1 cellular context compared by ENCODE assay signal in genomic region chr9:101533334-101534187, GRCh38.
TF ChIP-seq lines count a peak whose summit lies in the region.

A gene with protein sequence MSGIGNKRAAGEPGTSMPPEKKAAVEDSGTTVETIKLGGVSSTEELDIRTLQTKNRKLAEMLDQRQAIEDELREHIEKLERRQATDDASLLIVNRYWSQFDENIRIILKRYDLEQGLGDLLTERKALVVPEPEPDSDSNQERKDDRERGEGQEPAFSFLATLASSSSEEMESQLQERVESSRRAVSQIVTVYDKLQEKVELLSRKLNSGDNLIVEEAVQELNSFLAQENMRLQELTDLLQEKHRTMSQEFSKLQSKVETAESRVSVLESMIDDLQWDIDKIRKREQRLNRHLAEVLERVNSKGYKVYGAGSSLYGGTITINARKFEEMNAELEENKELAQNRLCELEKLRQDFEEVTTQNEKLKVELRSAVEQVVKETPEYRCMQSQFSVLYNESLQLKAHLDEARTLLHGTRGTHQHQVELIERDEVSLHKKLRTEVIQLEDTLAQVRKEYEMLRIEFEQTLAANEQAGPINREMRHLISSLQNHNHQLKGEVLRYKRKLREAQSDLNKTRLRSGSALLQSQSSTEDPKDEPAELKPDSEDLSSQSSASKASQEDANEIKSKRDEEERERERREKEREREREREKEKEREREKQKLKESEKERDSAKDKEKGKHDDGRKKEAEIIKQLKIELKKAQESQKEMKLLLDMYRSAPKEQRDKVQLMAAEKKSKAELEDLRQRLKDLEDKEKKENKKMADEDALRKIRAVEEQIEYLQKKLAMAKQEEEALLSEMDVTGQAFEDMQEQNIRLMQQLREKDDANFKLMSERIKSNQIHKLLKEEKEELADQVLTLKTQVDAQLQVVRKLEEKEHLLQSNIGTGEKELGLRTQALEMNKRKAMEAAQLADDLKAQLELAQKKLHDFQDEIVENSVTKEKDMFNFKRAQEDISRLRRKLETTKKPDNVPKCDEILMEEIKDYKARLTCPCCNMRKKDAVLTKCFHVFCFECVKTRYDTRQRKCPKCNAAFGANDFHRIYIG (plus strand): TSS chr9:101533853. CDS start chr9:101535424, 1,571 bp downstream.

TF ChIP-seq in HepG2, 621 proteins besides CTCF, POLR2A, EP300 and RAD21 (continued from another document):
- TF ChIP-seq ZBTB44 (CRISPR knock-in tag; IDR thresholded peaks at IDR 0.05) (no peak), EHMT2 (IDR thresholded peaks at IDR 0.05; ENCODE audit: borderline replicate concordance, low read depth, low read length) (peak; percentile 88; the same call in 1 of the 2 replicates), FOXA1 (IDR thresholded peaks at IDR 0.05) (no peak), FOXA1 (CRISPR knock-in tag; IDR thresholded peaks at IDR 0.05) (no peak; the same call in 1 of the 2 replicates), ESRRA (CRISPR knock-in tag; IDR thresholded peaks at IDR 0.05; ENCODE audit: low read depth) (no peak; the same call in none of the 2 replicates), HMG20A (CRISPR knock-in tag; IDR thresholded peaks at IDR 0.05; ENCODE audit: borderline replicate concordance) (peak; percentile 4; the same call in 1 of the 2 replicates), POLR2G (IDR thresholded peaks at IDR 0.05; ENCODE audit: low read depth, low read length) (peak; percentile 80), HIVEP1 (CRISPR knock-in tag; IDR thresholded peaks at IDR 0.05) (no peak), MAFF (IDR thresholded peaks at IDR 0.05; ENCODE audit: low read depth, low read length) (no peak), HMGA1 (CRISPR knock-in tag; conservative IDR thresholded peaks at IDR 0.05) (no peak), ZBTB7A (CRISPR knock-in tag; IDR thresholded peaks at IDR 0.05) (no peak), ZNF510 (CRISPR knock-in tag; IDR thresholded peaks at IDR 0.05; ENCODE audit: low read depth) (no peak), POGZ (CRISPR knock-in tag; IDR thresholded peaks at IDR 0.05) (peak; percentile 86), ZNF160 (CRISPR knock-in tag; IDR thresholded peaks at IDR 0.05) (0 out of 2 replicates have a peak, but pooled peaks have one; percentile 40), ZNF556 (CRISPR knock-in tag; IDR thresholded peaks at IDR 0.05; ENCODE audit: borderline replicate concordance) (peak; percentile 61; the same call in 1 of the 2 replicates), HNF4A (CRISPR knock-in tag; IDR thresholded peaks at IDR 0.05) (0 out of 2 replicates have a peak, but pooled peaks have one; percentile 21), HOXA7 (CRISPR knock-in tag; IDR thresholded peaks at IDR 0.05) (no peak), ZFY (CRISPR knock-in tag; IDR thresholded peaks at IDR 0.05) (peak; percentile 93), ZNF264 (CRISPR knock-in tag; IDR thresholded peaks at IDR 0.05) (no peak), ZNF777 (CRISPR knock-in tag; IDR thresholded peaks at IDR 0.05) (no peak; the same call in 1 of the 2 replicates), EEA1 (CRISPR knock-in tag; IDR thresholded peaks at IDR 0.05; ENCODE audit: borderline replicate concordance) (0 out of 2 replicates have a peak, but pooled peaks have one; percentile 29), THAP11 (CRISPR knock-in tag; IDR thresholded peaks at IDR 0.05) (peak; percentile 90), TEF (CRISPR knock-in tag; IDR thresholded peaks at IDR 0.05) (no peak), ZSCAN12 (CRISPR knock-in tag; IDR thresholded peaks at IDR 0.05) (no peak), NFYC (CRISPR knock-in tag; IDR thresholded peaks at IDR 0.05) (peak; percentile 86), KDM5B (CRISPR knock-in tag; IDR thresholded peaks at IDR 0.05; ENCODE audit: borderline replicate concordance) (peak; percentile 39; the same call in 1 of the 2 replicates), ISX (CRISPR knock-in tag; conservative IDR thresholded peaks at IDR 0.05) (no peak), MYPOP (CRISPR knock-in tag; IDR thresholded peaks at IDR 0.05) (peak; percentile 79; the same call in 1 of the 2 replicates), ASH2L (IDR thresholded peaks at IDR 0.05; ENCODE audit: insufficient read length, low read depth, low read length) (peak; percentile 75)
- TF ChIP-seq, protein P1, sequence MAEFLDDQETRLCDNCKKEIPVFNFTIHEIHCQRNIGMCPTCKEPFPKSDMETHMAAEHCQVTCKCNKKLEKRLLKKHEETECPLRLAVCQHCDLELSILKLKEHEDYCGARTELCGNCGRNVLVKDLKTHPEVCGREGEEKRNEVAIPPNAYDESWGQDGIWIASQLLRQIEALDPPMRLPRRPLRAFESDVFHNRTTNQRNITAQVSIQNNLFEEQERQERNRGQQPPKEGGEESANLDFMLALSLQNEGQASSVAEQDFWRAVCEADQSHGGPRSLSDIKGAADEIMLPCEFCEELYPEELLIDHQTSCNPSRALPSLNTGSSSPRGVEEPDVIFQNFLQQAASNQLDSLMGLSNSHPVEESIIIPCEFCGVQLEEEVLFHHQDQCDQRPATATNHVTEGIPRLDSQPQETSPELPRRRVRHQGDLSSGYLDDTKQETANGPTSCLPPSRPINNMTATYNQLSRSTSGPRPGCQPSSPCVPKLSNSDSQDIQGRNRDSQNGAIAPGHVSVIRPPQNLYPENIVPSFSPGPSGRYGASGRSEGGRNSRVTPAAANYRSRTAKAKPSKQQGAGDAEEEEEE (CRISPR knock-in tag; IDR thresholded peaks at IDR 0.05; ENCODE audit: borderline replicate concordance): no peak
- TF ChIP-seq, protein P2, sequence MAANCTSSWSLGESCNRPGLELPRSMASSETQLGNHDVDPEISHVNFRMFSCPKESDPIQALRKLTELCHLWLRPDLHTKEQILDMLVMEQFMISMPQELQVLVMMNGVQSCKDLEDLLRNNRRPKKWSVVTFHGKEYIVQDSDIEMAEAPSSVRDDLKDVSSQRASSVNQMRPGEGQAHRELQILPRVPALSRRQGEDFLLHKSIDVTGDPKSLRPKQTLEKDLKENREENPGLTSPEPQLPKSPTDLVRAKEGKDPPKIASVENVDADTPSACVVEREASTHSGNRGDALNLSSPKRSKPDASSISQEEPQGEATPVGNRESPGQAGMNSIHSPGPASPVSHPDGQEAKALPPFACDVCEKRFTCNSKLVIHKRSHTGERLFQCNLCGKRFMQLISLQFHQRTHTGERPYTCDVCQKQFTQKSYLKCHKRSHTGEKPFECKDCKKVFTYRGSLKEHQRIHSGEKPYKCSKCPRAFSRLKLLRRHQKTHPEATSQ (CRISPR knock-in tag; IDR thresholded peaks at IDR 0.05; ENCODE audit: borderline replicate concordance): peak; percentile 82; the same call in 1 of the 2 replicates
- TF ChIP-seq, protein P3, sequence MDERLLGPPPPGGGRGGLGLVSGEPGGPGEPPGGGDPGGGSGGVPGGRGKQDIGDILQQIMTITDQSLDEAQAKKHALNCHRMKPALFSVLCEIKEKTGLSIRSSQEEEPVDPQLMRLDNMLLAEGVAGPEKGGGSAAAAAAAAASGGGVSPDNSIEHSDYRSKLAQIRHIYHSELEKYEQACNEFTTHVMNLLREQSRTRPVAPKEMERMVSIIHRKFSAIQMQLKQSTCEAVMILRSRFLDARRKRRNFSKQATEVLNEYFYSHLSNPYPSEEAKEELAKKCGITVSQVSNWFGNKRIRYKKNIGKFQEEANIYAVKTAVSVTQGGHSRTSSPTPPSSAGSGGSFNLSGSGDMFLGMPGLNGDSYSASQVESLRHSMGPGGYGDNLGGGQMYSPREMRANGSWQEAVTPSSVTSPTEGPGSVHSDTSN (CRISPR knock-in tag; IDR thresholded peaks at IDR 0.05): peak; percentile 95
- TF ChIP-seq, protein P4, sequence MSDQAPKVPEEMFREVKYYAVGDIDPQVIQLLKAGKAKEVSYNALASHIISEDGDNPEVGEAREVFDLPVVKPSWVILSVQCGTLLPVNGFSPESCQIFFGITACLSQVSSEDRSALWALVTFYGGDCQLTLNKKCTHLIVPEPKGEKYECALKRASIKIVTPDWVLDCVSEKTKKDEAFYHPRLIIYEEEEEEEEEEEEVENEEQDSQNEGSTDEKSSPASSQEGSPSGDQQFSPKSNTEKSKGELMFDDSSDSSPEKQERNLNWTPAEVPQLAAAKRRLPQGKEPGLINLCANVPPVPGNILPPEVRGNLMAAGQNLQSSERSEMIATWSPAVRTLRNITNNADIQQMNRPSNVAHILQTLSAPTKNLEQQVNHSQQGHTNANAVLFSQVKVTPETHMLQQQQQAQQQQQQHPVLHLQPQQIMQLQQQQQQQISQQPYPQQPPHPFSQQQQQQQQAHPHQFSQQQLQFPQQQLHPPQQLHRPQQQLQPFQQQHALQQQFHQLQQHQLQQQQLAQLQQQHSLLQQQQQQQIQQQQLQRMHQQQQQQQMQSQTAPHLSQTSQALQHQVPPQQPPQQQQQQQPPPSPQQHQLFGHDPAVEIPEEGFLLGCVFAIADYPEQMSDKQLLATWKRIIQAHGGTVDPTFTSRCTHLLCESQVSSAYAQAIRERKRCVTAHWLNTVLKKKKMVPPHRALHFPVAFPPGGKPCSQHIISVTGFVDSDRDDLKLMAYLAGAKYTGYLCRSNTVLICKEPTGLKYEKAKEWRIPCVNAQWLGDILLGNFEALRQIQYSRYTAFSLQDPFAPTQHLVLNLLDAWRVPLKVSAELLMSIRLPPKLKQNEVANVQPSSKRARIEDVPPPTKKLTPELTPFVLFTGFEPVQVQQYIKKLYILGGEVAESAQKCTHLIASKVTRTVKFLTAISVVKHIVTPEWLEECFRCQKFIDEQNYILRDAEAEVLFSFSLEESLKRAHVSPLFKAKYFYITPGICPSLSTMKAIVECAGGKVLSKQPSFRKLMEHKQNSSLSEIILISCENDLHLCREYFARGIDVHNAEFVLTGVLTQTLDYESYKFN (CRISPR knock-in tag; conservative IDR thresholded peaks at IDR 0.05): peak; percentile 42; the same call in 1 of the 2 replicates
- TF ChIP-seq, protein P5, sequence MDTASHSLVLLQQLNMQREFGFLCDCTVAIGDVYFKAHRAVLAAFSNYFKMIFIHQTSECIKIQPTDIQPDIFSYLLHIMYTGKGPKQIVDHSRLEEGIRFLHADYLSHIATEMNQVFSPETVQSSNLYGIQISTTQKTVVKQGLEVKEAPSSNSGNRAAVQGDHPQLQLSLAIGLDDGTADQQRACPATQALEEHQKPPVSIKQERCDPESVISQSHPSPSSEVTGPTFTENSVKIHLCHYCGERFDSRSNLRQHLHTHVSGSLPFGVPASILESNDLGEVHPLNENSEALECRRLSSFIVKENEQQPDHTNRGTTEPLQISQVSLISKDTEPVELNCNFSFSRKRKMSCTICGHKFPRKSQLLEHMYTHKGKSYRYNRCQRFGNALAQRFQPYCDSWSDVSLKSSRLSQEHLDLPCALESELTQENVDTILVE (CRISPR knock-in tag; IDR thresholded peaks at IDR 0.05): peak; percentile 34; the same call in 1 of the 2 replicates
- TF ChIP-seq, protein P6, sequence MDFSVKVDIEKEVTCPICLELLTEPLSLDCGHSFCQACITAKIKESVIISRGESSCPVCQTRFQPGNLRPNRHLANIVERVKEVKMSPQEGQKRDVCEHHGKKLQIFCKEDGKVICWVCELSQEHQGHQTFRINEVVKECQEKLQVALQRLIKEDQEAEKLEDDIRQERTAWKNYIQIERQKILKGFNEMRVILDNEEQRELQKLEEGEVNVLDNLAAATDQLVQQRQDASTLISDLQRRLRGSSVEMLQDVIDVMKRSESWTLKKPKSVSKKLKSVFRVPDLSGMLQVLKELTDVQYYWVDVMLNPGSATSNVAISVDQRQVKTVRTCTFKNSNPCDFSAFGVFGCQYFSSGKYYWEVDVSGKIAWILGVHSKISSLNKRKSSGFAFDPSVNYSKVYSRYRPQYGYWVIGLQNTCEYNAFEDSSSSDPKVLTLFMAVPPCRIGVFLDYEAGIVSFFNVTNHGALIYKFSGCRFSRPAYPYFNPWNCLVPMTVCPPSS (IDR thresholded peaks at IDR 0.05): no peak
TF ChIP-seq in HepG2: peak in this region for 182.
